In the genomic region with DNA sequence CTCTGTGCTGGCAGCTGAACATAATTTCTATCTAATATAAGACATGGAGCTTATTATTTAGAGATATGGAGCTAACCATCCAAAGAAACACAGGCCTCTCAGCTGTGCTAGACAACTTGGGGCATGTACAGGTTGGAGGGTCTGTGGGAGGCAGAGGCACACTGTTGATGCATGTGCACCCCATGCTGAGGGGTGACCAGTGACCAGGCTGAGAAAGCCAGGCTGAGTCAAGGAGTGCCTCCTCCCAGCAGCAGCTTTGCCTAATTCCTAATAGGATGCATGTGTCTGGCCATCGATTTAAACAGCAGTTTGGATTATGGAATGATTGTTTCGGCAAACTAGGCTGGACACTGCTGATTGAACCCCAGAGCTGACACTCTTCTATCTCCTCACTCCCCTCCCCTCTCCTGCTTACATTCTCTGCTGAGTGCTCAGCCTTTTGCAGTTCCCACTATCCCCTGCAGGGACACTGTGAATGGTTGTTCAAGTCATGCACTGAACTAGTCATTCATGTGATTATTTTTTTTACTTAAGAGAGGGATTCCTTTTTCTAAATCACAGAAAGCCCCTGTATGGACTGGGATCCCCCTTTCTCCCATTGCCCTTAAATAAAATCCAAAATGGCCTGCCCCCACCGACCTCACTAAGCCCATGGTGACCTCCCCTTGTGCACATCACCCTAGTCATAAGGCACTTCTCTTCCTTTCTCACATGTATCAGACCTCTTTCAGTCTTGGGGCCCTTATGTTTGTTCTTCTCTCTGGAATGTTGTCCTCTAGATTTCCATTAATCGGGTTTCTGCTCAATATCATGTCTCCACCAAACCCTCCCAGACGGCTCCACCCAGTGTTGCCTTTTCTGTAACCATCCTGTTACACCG, we compare ENCODE assay signal across 9 cellular contexts.
A peak's percentile ranks its signal among the peaks of the same experiment; 100 is the strongest.
DNase-seq lines count a peak whose midpoint lies in the region; ATAC-seq, FAIRE-seq and TF ChIP-seq lines count a peak whose summit lies in the region.
"Had no signal": no experiment of that assay in that cellular context is flagged by ENCODE, and none has a peak within 500 bp of the region (broad histone marks: within the 10 kb centered on the region; RNA-seq: fewer than 3 reads in every experiment).

No MANE protein-coding gene starts in this region.

- POLR2A ChIA-PET in WTC11 (lab: Charles Lee), result no interaction called here

- TF ChIP-seq EP300 in stomach (IDR thresholded peaks at IDR 0.05) (no peak), sigmoid colon (IDR thresholded peaks at IDR 0.05) (no peak)

- no peaks in the 10 kb centered on the region for H3K36me3 ChIP-seq in DOHH2 (ENCODE audit: control insufficient read depth, low read length)
- no peaks in the 10 kb centered on the region for H3K36me3 ChIP-seq in stomach
- no peaks in the 10 kb centered on the region for H3K36me3 ChIP-seq in sigmoid colon
- H3K36me3 ChIP-seq: SJCRH30 had no signal

- DNase-seq in H54 (ENCODE audit: insufficient read length, low spot score) (peak; percentile 75), WTC11 (ENCODE audit: low spot score) (peak; percentile 54), glomerular visceral epithelial cell (ENCODE audit: extremely low spot score) (peak; percentile 13), stomach (no peak), sigmoid colon (no peak)

- no peaks in the 10 kb centered on the region for H3F3A ChIP-seq in DOHH2 (ENCODE audit: control insufficient read depth, insufficient read depth)

- H3K4me3 Mint-ChIP-seq in WTC11, result no peak overlapping the region

- H3K9me2 ChIP-seq in DOHH2 (replicated peaks; ENCODE audit: control insufficient read depth, low read length), result no peaks in the 10 kb centered on the region

- H3K4me1 ChIP-seq in DOHH2 (ENCODE audit: control insufficient read depth, low read length) (no peaks in the 10 kb centered on the region), stomach (peaks cover 35 to 66% (median 58%) of the 10 kb centered on the region in 4 donors), sigmoid colon (no peaks in the 10 kb centered on the region)

- no peaks in the 10 kb centered on the region for H3K27me3 Mint-ChIP-seq in WTC11 (ENCODE audit: low read depth)

- 0 out of 2 replicates have a peak overlapping the region, but pooled peaks have one; percentile 23 for H3K27ac Mint-ChIP-seq in WTC11

- no peaks in the 10 kb centered on the region for H4K20me1 ChIP-seq in DOHH2 (ENCODE audit: control insufficient read depth, insufficient read depth, low read depth, low read length)

- H3K4me3 ChIP-seq in DOHH2 (ENCODE audit: low read length) (no peak overlapping the region), stomach (no peak overlapping the region), sigmoid colon (no peak overlapping the region)
- H3K4me3 ChIP-seq: SJCRH30 had no signal

- intact Hi-C loops in stomach (cut with DNase I; ENCODE audit: low total_unique reads) (no loop called here), sigmoid colon (cut with DNase I) (no loop called here)

- H3K4me2 ChIP-seq in DOHH2 (ENCODE audit: low read length), result no peak overlapping the region

- peak; percentile 84 for FAIRE-seq in H54 (lab: Jason Lieb, UNC)

- H3K27me3 ChIP-seq in DOHH2 (ENCODE audit: control insufficient read depth, low read length) (0 out of 2 replicates have a peak, but pooled peaks cover 3% of the 10 kb centered on the region), stomach (no peaks in the 10 kb centered on the region), sigmoid colon (no peaks in the 10 kb centered on the region)
- H3K27me3 ChIP-seq: SJCRH30 had no signal

- H3K27ac ChIP-seq in DOHH2 (ENCODE audit: low read depth, low read length) (no peak overlapping the region), stomach (peak overlapping the region in 2 of 5 donors; percentile 76 to 88), sigmoid colon (no peak overlapping the region)
- H3K27ac ChIP-seq: SJCRH30 had no signal

- CTCF ChIA-PET in WTC11 (lab: Charles Lee), result interaction anchor here (0.6 to 1.1 kb wide), 4 partner anchors 10 to 147 kb away, joined by 3 to 4 read pairs (median 4); no protein-coding TSS in a partner anchor

- peak; percentile 96 for ATAC-seq in WTC11
- no peak for ATAC-seq in HG02981 (IDR thresholded peaks at IDR 0.05; ENCODE audit: unreplicated experiment)
- ATAC-seq in GM21528 (IDR thresholded peaks at IDR 0.05; ENCODE audit: low FRiP score, unreplicated experiment), result no peak

- H3K9me3 Mint-ChIP-seq in WTC11, result no peaks in the 10 kb centered on the region

- TF ChIP-seq POLR2A in H54 (IDR thresholded peaks at IDR 0.05; ENCODE audit: low read depth, low read length) (no peak), stomach (IDR thresholded peaks at IDR 0.05) (no peak), sigmoid colon (IDR thresholded peaks at IDR 0.05) (no peak)

- peaks cover 4% of the 10 kb centered on the region; the same call in 1 of the 2 replicates for H3K4me1 Mint-ChIP-seq in WTC11

- H3K9me3 ChIP-seq in DOHH2 (ENCODE audit: control insufficient read depth, insufficient read depth, low read length) (no peaks in the 10 kb centered on the region), stomach (no peaks in the 10 kb centered on the region), sigmoid colon (no peaks in the 10 kb centered on the region)
- H3K9me3 ChIP-seq: SJCRH30 had no signal

- WGBS in stomach, 5 donors, result 50 to 62% (median 55%) methylated on average over 6 of the region's 6 CpGs
- 79 to 83% methylated on average over 6 of the region's 6 CpGs for WGBS in sigmoid colon, 2 donors

- H3K79me2 ChIP-seq in DOHH2 (ENCODE audit: control insufficient read depth, low read length), result no peaks in the 10 kb centered on the region

- TF ChIP-seq CTCF in DOHH2 (IDR thresholded peaks at IDR 0.05; ENCODE audit: low read depth, low read length, poor library complexity, severe bottlenecking) (peak; percentile 53), WTC11 (IDR thresholded peaks at IDR 0.05) (peak; percentile 46; the same call in 1 of the 2 replicates), stomach (IDR thresholded peaks at IDR 0.05) (peak in 5 of 7 experiments; percentile 41 to 62 (median 50)), sigmoid colon (IDR thresholded peaks at IDR 0.05) (peak in 1 of 4 experiments; percentile 21)

- no peaks in the 10 kb centered on the region for H3K36me3 Mint-ChIP-seq in WTC11

TF ChIP-seq in WTC11, 78 proteins besides CTCF, POLR2A, EP300 and RAD21:
- no peak for TF ChIP-seq MXD4 (CRISPR knock-in tag; IDR thresholded peaks at IDR 0.05; ENCODE audit: borderline replicate concordance)
- TF ChIP-seq CDX4 (CRISPR knock-in tag; IDR thresholded peaks at IDR 0.05; ENCODE audit: borderline replicate concordance), result no peak
- no peak for TF ChIP-seq ZNF232 (CRISPR knock-in tag; IDR thresholded peaks at IDR 0.05)

Comparison
In these comparisons a context has a peak if more than half of its experiments do, and no peak if none do; other contexts are left out.
1. DNase-seq: peak in H54 (single experiment), WTC11 (single experiment) and glomerular visceral epithelial cell (single experiment); none in stomach (single experiment) and sigmoid colon (single experiment).